13 cellular contexts compared by ENCODE assay signal in the genomic region with DNA sequence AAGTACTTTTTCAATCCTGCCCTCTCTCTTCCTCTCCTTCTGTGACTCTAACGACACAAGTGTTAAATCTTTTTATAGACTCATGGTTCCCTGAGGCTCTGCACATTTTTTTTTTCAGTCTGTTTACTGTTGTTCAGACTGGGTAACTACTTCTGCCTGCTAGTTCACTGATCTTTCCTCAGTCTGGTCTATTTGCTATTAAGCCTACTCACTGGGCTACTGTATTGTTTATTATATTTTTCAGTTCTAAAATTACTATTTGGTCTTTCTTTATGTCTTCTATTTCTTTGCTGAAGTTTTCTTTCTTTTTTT. TPM values are rescaled to one million over a fixed set of nuclear protein-coding genes. Genes with fewer than 3 reads are reported as not detected.
DNase-seq lines count a peak whose midpoint lies in the region; ATAC-seq and TF ChIP-seq lines count a peak whose summit lies in the region.
"Had no signal": no experiment of that assay in that cellular context is flagged by ENCODE, and none has a peak within 500 bp of the region (broad histone marks: within the 10 kb centered on the region; RNA-seq: fewer than 3 reads in every experiment).

No MANE protein-coding gene starts in this region.

- H3K4me2 ChIP-seq in OCI-LY1 (ENCODE audit: low read length): no peak overlapping the region

- TF ChIP-seq CTCF in CD8-positive, alpha-beta T cell (IDR thresholded peaks at IDR 0.05): no peak
- no peak for TF ChIP-seq CTCF in OCI-LY1 (IDR thresholded peaks at IDR 0.05; ENCODE audit: low read length)
- no peak for TF ChIP-seq CTCF in fibroblast of pulmonary artery (IDR thresholded peaks at IDR 0.05; ENCODE audit: low read length, missing control alignments)
- no peak for TF ChIP-seq CTCF in nephron (IDR thresholded peaks at IDR 0.05; ENCODE audit: unreplicated experiment in 3 of 3)

- H3K36me3 ChIP-seq in CD8-positive, alpha-beta T cell (ENCODE audit: insufficient read depth, low read length): no peaks in the 10 kb centered on the region
- peaks cover under 1% of the 10 kb centered on the region; the same call in 1 of the 2 replicates for H3K36me3 ChIP-seq in OCI-LY1 (ENCODE audit: insufficient read depth, low read length)
- H3K36me3 ChIP-seq: SJCRH30 had no signal

- no peak for DNase-seq in CD8-positive, alpha-beta T cell
- DNase-seq in fibroblast of pulmonary artery (ENCODE audit: low read depth) (no peak), T1000 (lab: John Stamatoyannopoulos, UW) (no peak), NCI-H748 (lab: John Stamatoyannopoulos, UW; ENCODE audit: unreplicated experiment) (no peak), D341Med (ENCODE audit: low spot score) (no peak)
- DNase-seq: activated CD4-positive, alpha-beta T cell treated with anti-CD3 and anti-CD28 coated beads, Interleukin-2, amount 10 ng/mL, durations not matched to agents 24 days and 14 days; NCI-H2081 treated with DMSO at 0.1 percent for 48 hours; SJCRH30; stimulated activated CD4-positive, alpha-beta T cell treated with anti-CD3 and anti-CD28 coated beads, Interleukin-2, amount 100 ng/mL, for 24 hours; substantia nigra had no signal

- no peaks in the 10 kb centered on the region for H3K9me2 ChIP-seq in OCI-LY1 (ENCODE audit: low read depth, low read length)

- peaks cover 5% of the 10 kb centered on the region for H4K20me1 ChIP-seq in OCI-LY1 (ENCODE audit: insufficient read depth, low read length)

- no peak overlapping the region for H3K4me3 Mint-ChIP-seq in CD8-positive, alpha-beta T cell
- no peak overlapping the region for H3K4me3 Mint-ChIP-seq in nephron
- H3K4me3 Mint-ChIP-seq: activated CD4-positive, alpha-beta T cell treated with anti-CD3 and anti-CD28 coated beads, Interleukin-2, amount 10 ng/mL, durations not matched to agents 24 days and 14 days had no signal

- H3K27ac Mint-ChIP-seq in CD8-positive, alpha-beta T cell: peak overlapping the region; percentile 68
- H3K27ac Mint-ChIP-seq in nephron: peak overlapping the region; percentile 12 to 66 (median 52)
- H3K27ac Mint-ChIP-seq: activated CD4-positive, alpha-beta T cell treated with anti-CD3 and anti-CD28 coated beads, Interleukin-2, amount 10 ng/mL, durations not matched to agents 24 days and 14 days had no signal

- peaks cover 88% of the 10 kb centered on the region for H3K4me1 Mint-ChIP-seq in CD8-positive, alpha-beta T cell (ENCODE audit: low read depth)
- H3K4me1 Mint-ChIP-seq in nephron: peaks cover 30% of the 10 kb centered on the region

- no peaks in the 10 kb centered on the region for H3K27me3 ChIP-seq in CD8-positive, alpha-beta T cell (ENCODE audit: insufficient read depth, low read length)
- no peaks in the 10 kb centered on the region for H3K27me3 ChIP-seq in OCI-LY1 (ENCODE audit: insufficient read depth, low read length)
- H3K27me3 ChIP-seq: SJCRH30 had no signal

- CTCF ChIA-PET in CD8-positive, alpha-beta T cell (lab: Charles Lee): interaction anchor here (0.7 to 2.0 kb wide), 3 partner anchors 16 to 52 kb away, joined by 3 to 6 read pairs (median 4); no protein-coding TSS in a partner anchor

- H3K9me3 ChIP-seq in CD8-positive, alpha-beta T cell (ENCODE audit: low read length): no peaks in the 10 kb centered on the region
- no peaks in the 10 kb centered on the region for H3K9me3 ChIP-seq in OCI-LY1 (ENCODE audit: low read length)
- H3K9me3 ChIP-seq: SJCRH30 had no signal

- H3K9ac ChIP-seq in OCI-LY1 (ENCODE audit: low read length): no peak overlapping the region

- H3F3A ChIP-seq in OCI-LY1 (ENCODE audit: insufficient read depth, low read length): no peaks in the 10 kb centered on the region

- no peak for ATAC-seq in CD8-positive, alpha-beta T cell
- no peak for ATAC-seq in GM18517 (IDR thresholded peaks at IDR 0.05; ENCODE audit: unreplicated experiment)

- POLR2A ChIA-PET in CD8-positive, alpha-beta T cell (lab: Charles Lee): interaction anchor here (1.5 kb wide), 1 partner anchor 13 kb away, joined by 3 read pairs; no protein-coding TSS in a partner anchor

- H2AFZ ChIP-seq in OCI-LY1 (ENCODE audit: low read length): no peak overlapping the region

- no peaks in the 10 kb centered on the region for H3K9me3 Mint-ChIP-seq in CD8-positive, alpha-beta T cell
- no peaks in the 10 kb centered on the region for H3K9me3 Mint-ChIP-seq in nephron
- H3K9me3 Mint-ChIP-seq: activated CD4-positive, alpha-beta T cell treated with anti-CD3 and anti-CD28 coated beads, Interleukin-2, amount 10 ng/mL, durations not matched to agents 24 days and 14 days had no signal

- H3K36me3 Mint-ChIP-seq in CD8-positive, alpha-beta T cell: peaks cover 4% of the 10 kb centered on the region
- H3K36me3 Mint-ChIP-seq in nephron (ENCODE audit: low read depth): peaks cover 5% of the 10 kb centered on the region

- H3K27me3 Mint-ChIP-seq in CD8-positive, alpha-beta T cell (ENCODE audit: low read depth): no peaks in the 10 kb centered on the region
- no peaks in the 10 kb centered on the region for H3K27me3 Mint-ChIP-seq in nephron (ENCODE audit: low read depth)
- H3K27me3 Mint-ChIP-seq: activated CD4-positive, alpha-beta T cell treated with anti-CD3 and anti-CD28 coated beads, Interleukin-2, amount 10 ng/mL, durations not matched to agents 24 days and 14 days had no signal

- no peak overlapping the region for H3K27ac ChIP-seq in CD8-positive, alpha-beta T cell (ENCODE audit: low read depth, low read length)
- H3K27ac ChIP-seq in OCI-LY1 (ENCODE audit: low read depth, low read length, poor library complexity, severe bottlenecking): peak overlapping the region; percentile 50
- H3K27ac ChIP-seq: SJCRH30 had no signal

- H3K79me2 ChIP-seq in OCI-LY1 (ENCODE audit: insufficient read depth, low read length): peaks cover 98% of the 10 kb centered on the region

- no peak overlapping the region for H3K4me3 ChIP-seq in CD8-positive, alpha-beta T cell (ENCODE audit: low read depth, low read length)
- H3K4me3 ChIP-seq in OCI-LY1 (ENCODE audit: low read depth, low read length, poor library complexity, severe bottlenecking): no peak overlapping the region
- peak overlapping the region; percentile 18 for H3K4me3 ChIP-seq in fibroblast of pulmonary artery (replicated peaks; ENCODE audit: low read depth, low read length)
- H3K4me3 ChIP-seq: SJCRH30 had no signal

- peaks cover 54% of the 10 kb centered on the region for H3K4me1 ChIP-seq in CD8-positive, alpha-beta T cell (ENCODE audit: insufficient read depth, low read length)
- peaks cover 60% of the 10 kb centered on the region for H3K4me1 ChIP-seq in OCI-LY1 (ENCODE audit: insufficient read depth, low read length, severe bottlenecking)
- H3K4me1 ChIP-seq: SJCRH30 had no signal

- intact Hi-C loops in CD8-positive, alpha-beta T cell (cut with DNase I, micrococcal nuclease): no loop called here

RNA-seq across cellular contexts. Expression of gene PPP3R1, which starts 21.3 kb away (rescaled TPM):
- 10 to 100 TPM; 68.4 to 77.0 TPM for total RNA-seq in CD8-positive, alpha-beta T cell
